In genomic region chr6:68296126-68296525, GRCh38 we compare ENCODE assay signal across 1 cellular context.
TF ChIP-seq lines count a peak whose summit lies in the region.

No MANE protein-coding gene starts in this region.

TF ChIP-seq in WTC11, 78 proteins besides CTCF, POLR2A, EP300 and RAD21 (continued from another document):
- TF ChIP-seq USF1 (CRISPR knock-in tag; IDR thresholded peaks at IDR 0.05) (no peak), EMX1 (CRISPR knock-in tag; IDR thresholded peaks at IDR 0.05) (no peak), ZNF263 (CRISPR knock-in tag; IDR thresholded peaks at IDR 0.05; ENCODE audit: low read depth) (no peak), ZNF425 (CRISPR knock-in tag; conservative IDR thresholded peaks at IDR 0.05) (no peak), ATF3 (CRISPR knock-in tag; conservative IDR thresholded peaks at IDR 0.05) (no peak)
